Comparison of ENCODE assay signal across 9 cellular contexts in genomic region chr3:27728195-27729087, GRCh38. TPM values are rescaled to one million over a fixed set of nuclear protein-coding genes. Genes with fewer than 3 reads are reported as not detected.
A peak's percentile ranks its signal among the peaks of the same experiment; 100 is the strongest.
DNase-seq lines count a peak whose midpoint lies in the region; ATAC-seq, FAIRE-seq and TF ChIP-seq lines count a peak whose summit lies in the region.
"Had no signal": no experiment of that assay in that cellular context is flagged by ENCODE, and none has a peak within 500 bp of the region (broad histone marks: within the 10 kb centered on the region; RNA-seq: fewer than 3 reads in every experiment).

No MANE protein-coding gene starts in this region.

- peak overlapping the region; percentile 67 for H3K4me3 Mint-ChIP-seq in activated T-cell treated with anti-CD3 and anti-CD28 coated beads, Interleukin-2, amount 50 U/mL, for 24 hours
- H3K4me3 Mint-ChIP-seq in stimulated activated effector memory CD8-positive, alpha-beta T cell treated with anti-CD3 and anti-CD28 coated beads, Interleukin-12 subunit alpha, Interleukin-12 subunit beta, amount 100 ng/mL, for 72 hours: peak overlapping the region; percentile 83

- peak; percentile 49 for DNase-seq in activated T-cell treated with anti-CD3 and anti-CD28 coated beads, Interleukin-2, amount 50 U/mL, for 24 hours
- DNase-seq in activated T-cell treated with anti-CD3 and anti-CD28 coated beads for 4 hours (no peak), NCI-H345 treated with DMSO at 0.1 percent for 48 hours (lab: John Stamatoyannopoulos, UW; ENCODE audit: unreplicated experiment) (peak; percentile 62), epithelial cell of proximal tubule (ENCODE audit: low read depth) (no peak), GM19239 (ENCODE audit: insufficient read length, low spot score) (no peak), putamen (ENCODE audit: low spot score) (no peak), cerebellum (ENCODE audit: low spot score) (no peak)
- DNase-seq in stimulated activated effector memory CD8-positive, alpha-beta T cell treated with anti-CD3 and anti-CD28 coated beads, Interleukin-12 subunit alpha, Interleukin-12 subunit beta, amount 100 ng/mL, for 72 hours (ENCODE audit: low spot score in 2 of 2): peak; percentile 20 to 60

- FAIRE-seq in GM19239 (lab: Jason Lieb, UNC): no peak

- no peaks in the 10 kb centered on the region for H3K36me3 Mint-ChIP-seq in activated T-cell treated with anti-CD3 and anti-CD28 coated beads, Interleukin-2, amount 50 U/mL, for 24 hours (ENCODE audit: low read depth)
- no peaks in the 10 kb centered on the region for H3K36me3 Mint-ChIP-seq in stimulated activated effector memory CD8-positive, alpha-beta T cell treated with anti-CD3 and anti-CD28 coated beads, Interleukin-12 subunit alpha, Interleukin-12 subunit beta, amount 100 ng/mL, for 72 hours

- H3K27me3 Mint-ChIP-seq in activated T-cell treated with anti-CD3 and anti-CD28 coated beads, Interleukin-2, amount 50 U/mL, for 24 hours: peaks cover 84% of the 10 kb centered on the region

- peaks cover 48% of the 10 kb centered on the region for H3K4me1 Mint-ChIP-seq in activated T-cell treated with anti-CD3 and anti-CD28 coated beads, Interleukin-2, amount 50 U/mL, for 24 hours (ENCODE audit: low read depth)
- peaks cover 47% of the 10 kb centered on the region for H3K4me1 Mint-ChIP-seq in stimulated activated effector memory CD8-positive, alpha-beta T cell treated with anti-CD3 and anti-CD28 coated beads, Interleukin-12 subunit alpha, Interleukin-12 subunit beta, amount 100 ng/mL, for 72 hours

- peak; percentile 20 for TF ChIP-seq CTCF in epithelial cell of proximal tubule (conservative IDR thresholded peaks at IDR 0.05; ENCODE audit: low read depth, low read length)

- H3K4me3 ChIP-seq in epithelial cell of proximal tubule (ENCODE audit: low read depth, low read length): no peak overlapping the region
- H3K4me3 ChIP-seq: lung had no signal

- no peaks in the 10 kb centered on the region for H3K9me3 Mint-ChIP-seq in activated T-cell treated with anti-CD3 and anti-CD28 coated beads, Interleukin-2, amount 50 U/mL, for 24 hours
- no peaks in the 10 kb centered on the region for H3K9me3 Mint-ChIP-seq in stimulated activated effector memory CD8-positive, alpha-beta T cell treated with anti-CD3 and anti-CD28 coated beads, Interleukin-12 subunit alpha, Interleukin-12 subunit beta, amount 100 ng/mL, for 72 hours

- H3K27ac Mint-ChIP-seq in activated T-cell treated with anti-CD3 and anti-CD28 coated beads, Interleukin-2, amount 50 U/mL, for 24 hours: no peak overlapping the region
- H3K27ac Mint-ChIP-seq in stimulated activated effector memory CD8-positive, alpha-beta T cell treated with anti-CD3 and anti-CD28 coated beads, Interleukin-12 subunit alpha, Interleukin-12 subunit beta, amount 100 ng/mL, for 72 hours: peak overlapping the region; percentile 69

- ATAC-seq in stimulated activated effector memory CD8-positive, alpha-beta T cell treated with anti-CD3 and anti-CD28 coated beads, Interleukin-12 subunit alpha, Interleukin-12 subunit beta, amount 100 ng/mL, for 72 hours: peak; percentile 80

RNA-seq across cellular contexts. Expression of gene EOMES, which starts 6.3 kb away (rescaled TPM):
- total RNA-seq in epithelial cell of proximal tubule: not detected in 2 replicates
- total RNA-seq in cerebellum: 55.9 TPM

Comparison
In these comparisons a context has a peak if more than half of its experiments do, and no peak if none do; other contexts are left out.
1. DNase-seq: peak in activated T-cell treated with anti-CD3 and anti-CD28 coated beads, Interleukin-2, amount 50 U/mL, for 24 hours (single experiment), NCI-H345 treated with DMSO at 0.1 percent for 48 hours (single experiment) and stimulated activated effector memory CD8-positive, alpha-beta T cell treated with anti-CD3 and anti-CD28 coated beads, Interleukin-12 subunit alpha, Interleukin-12 subunit beta, amount 100 ng/mL, for 72 hours (2 of 2); none in activated T-cell treated with anti-CD3 and anti-CD28 coated beads for 4 hours (single experiment), epithelial cell of proximal tubule (single experiment), GM19239 (single experiment), putamen (single experiment) and cerebellum (single experiment).
2. RNA of gene EOMES, which starts 6.3 kb away (total RNA-seq): 55.9 TPM in cerebellum (single experiment); not detected in epithelial cell of proximal tubule; every median in the first group is over 10 times any median in the second.